Comparison of ENCODE assay signal across 20 cellular contexts in genomic region chr20:16576219-16576618, GRCh38. TPM values are rescaled to one million over a fixed set of nuclear protein-coding genes. Genes with fewer than 3 reads are reported as not detected.
DNase-seq lines count a peak whose midpoint lies in the region; ATAC-seq, FAIRE-seq and TF ChIP-seq lines count a peak whose summit lies in the region.
"Had no signal": no experiment of that assay in that cellular context is flagged by ENCODE, and none has a peak within 500 bp of the region (broad histone marks: within the 10 kb centered on the region; RNA-seq: fewer than 3 reads in every experiment).

No MANE protein-coding gene starts in this region.

- H3K36me3 Mint-ChIP-seq in activated naive CD4-positive, alpha-beta T cell treated with anti-CD3 and anti-CD28 coated beads, Interleukin-2, amount 50 U/mL, for 24 hours, result peaks cover 1% of the 10 kb centered on the region
- H3K36me3 Mint-ChIP-seq in stimulated activated effector memory CD8-positive, alpha-beta T cell treated with anti-CD3 and anti-CD28 coated beads, Interleukin-12 subunit alpha, Interleukin-12 subunit beta, amount 100 ng/mL, for 72 hours, result peaks cover 6% of the 10 kb centered on the region
- H3K36me3 Mint-ChIP-seq: activated CD8-positive, alpha-beta memory T cell treated with anti-CD3 and anti-CD28 coated beads, Interleukin-2, amount 10 ng/mL, durations not matched to agents 7 days and 5 days had no signal

- H3K4me3 ChIP-seq in K562 (peak overlapping the region; percentile 75; the same call in 1 of the 2 replicates), gastrocnemius medialis (no peak overlapping the region)
- H3K4me3 ChIP-seq: cardiac muscle cell had no signal

- DNase-seq in activated naive CD4-positive, alpha-beta T cell treated with Interleukin-2 at 50 U/mL for 16 hours, result no peak
- DNase-seq in HuH-7.5 (ENCODE audit: low spot score) (peak; percentile 74), K562 (ENCODE audit: extremely low read depth in 1 of 4, low spot score in 3 of 4) (peak; percentile 30 to 75 (median 48)), gastrocnemius medialis (no peak), GM10266 (ENCODE audit: extremely low spot score) (no peak), NCI-H146 (lab: John Stamatoyannopoulos, UW) (no peak)
- no peak for DNase-seq in stimulated activated effector memory CD8-positive, alpha-beta T cell treated with anti-CD3 and anti-CD28 coated beads, Interleukin-12 subunit alpha, Interleukin-12 subunit beta, amount 100 ng/mL, for 72 hours (ENCODE audit: low spot score in 2 of 2)
- DNase-seq: activated CD4-positive, alpha-beta T cell treated with anti-CD3 and anti-CD28 coated beads for 4 hours; activated CD8-positive, alpha-beta memory T cell treated with anti-CD3 and anti-CD28 coated beads, Interleukin-2, amount 10 ng/mL, durations not matched to agents 7 days and 5 days; amygdala; dermis blood vessel endothelial cell; GM23248; NCI-H1930 had no signal

- H3K9me1 ChIP-seq in K562 (ENCODE audit: control insufficient read depth, insufficient read depth, low read length), result no peaks in the 10 kb centered on the region

- TF ChIP-seq POLR2A in K562 (conservative IDR thresholded peaks at IDR 0.05) (no peak), gastrocnemius medialis (IDR thresholded peaks at IDR 0.05) (no peak)

- H3K4me1 Mint-ChIP-seq in activated naive CD4-positive, alpha-beta T cell treated with anti-CD3 and anti-CD28 coated beads, Interleukin-2, amount 50 U/mL, for 24 hours, result peaks cover 40% of the 10 kb centered on the region
- peaks cover 16% of the 10 kb centered on the region for H3K4me1 Mint-ChIP-seq in stimulated activated effector memory CD8-positive, alpha-beta T cell treated with anti-CD3 and anti-CD28 coated beads, Interleukin-12 subunit alpha, Interleukin-12 subunit beta, amount 100 ng/mL, for 72 hours

- peak overlapping the region; percentile 64 to 66; a peak in 2 of 4 replicates for H3K9ac ChIP-seq in K562 (ENCODE audit: insufficient read depth in 1 of 2, low read depth in 2 of 2, low read length in 2 of 2)

- peaks cover 1% of the 10 kb centered on the region for H3K27me3 Mint-ChIP-seq in activated naive CD4-positive, alpha-beta T cell treated with anti-CD3 and anti-CD28 coated beads, Interleukin-2, amount 50 U/mL, for 24 hours

- H3K27ac Mint-ChIP-seq in activated naive CD4-positive, alpha-beta T cell treated with anti-CD3 and anti-CD28 coated beads, Interleukin-2, amount 50 U/mL, for 24 hours, result no peak overlapping the region
- H3K27ac Mint-ChIP-seq in stimulated activated effector memory CD8-positive, alpha-beta T cell treated with anti-CD3 and anti-CD28 coated beads, Interleukin-12 subunit alpha, Interleukin-12 subunit beta, amount 100 ng/mL, for 72 hours, result no peak overlapping the region
- H3K27ac Mint-ChIP-seq: activated CD8-positive, alpha-beta memory T cell treated with anti-CD3 and anti-CD28 coated beads, Interleukin-2, amount 10 ng/mL, durations not matched to agents 7 days and 5 days; activated T-helper 2 cell treated with anti-CD3 and anti-CD28 coated beads, Interferon-gamma antibody, Interleukin-2, Interleukin-4, amounts not matched to agents 10 μg/mL and 5 μg/mL and 100 μg/mL, durations not matched to agents 14 hours and 24 hours and 36 hours had no signal

- H3K27me3 ChIP-seq in K562 (ENCODE audit: control insufficient read depth in 2 of 2, insufficient read depth in 2 of 2, low read length in 2 of 2) (no peaks in the 10 kb centered on the region), gastrocnemius medialis (no peaks in the 10 kb centered on the region)
- H3K27me3 ChIP-seq: cardiac muscle cell, right atrium auricular region, suprapubic skin had no signal

- no peaks in the 10 kb centered on the region for H4K20me1 ChIP-seq in K562 (replicated peaks; ENCODE audit: control insufficient read depth, insufficient read depth, low read length)

- H3K36me3 ChIP-seq in K562 (ENCODE audit: control insufficient read depth, insufficient read depth, low read length) (no peaks in the 10 kb centered on the region), gastrocnemius medialis (no peaks in the 10 kb centered on the region)
- H3K36me3 ChIP-seq: cardiac muscle cell, right atrium auricular region, suprapubic skin had no signal

- H3K4me1 ChIP-seq in K562 (replicated peaks in 1 of 2; ENCODE audit: control insufficient read depth in 2 of 2, insufficient read depth in 2 of 2, low read length in 2 of 2), result peaks cover 0 to 16% of the 10 kb centered on the region in 2 experiments; a peak in 3 of 5 replicates
- peaks cover 22 to 27% of the 10 kb centered on the region in 2 donors for H3K4me1 ChIP-seq in gastrocnemius medialis

- H3K27ac ChIP-seq in K562 (ENCODE audit: extremely low read depth, low read depth, low read length), result no peak overlapping the region
- peak overlapping the region in 3 of 4 donors; percentile 86 to 91 (median 90) for H3K27ac ChIP-seq in gastrocnemius medialis
- H3K27ac ChIP-seq: GM23248, suprapubic skin had no signal

- peak; percentile 83 for FAIRE-seq in K562 (lab: Jason Lieb, UNC)
- FAIRE-seq: GM12892, keratinocyte had no signal

- CTCF ChIA-PET in K562 (lab: Yijun Ruan, JAX; ENCODE audit: low intra/inter-chr PET ratio), result no interaction called here

- ATAC-seq in K562 (peak; percentile 75), gastrocnemius medialis (no peak)
- ATAC-seq in stimulated activated effector memory CD8-positive, alpha-beta T cell treated with anti-CD3 and anti-CD28 coated beads, Interleukin-12 subunit alpha, Interleukin-12 subunit beta, amount 100 ng/mL, for 72 hours, result no peak
- ATAC-seq: activated CD8-positive, alpha-beta memory T cell treated with anti-CD3 and anti-CD28 coated beads, Interleukin-2, amount 10 ng/mL, durations not matched to agents 7 days and 5 days had no signal

- H3K79me2 ChIP-seq in K562 (ENCODE audit: control insufficient read depth, insufficient read depth, low read length), result peaks cover 21% of the 10 kb centered on the region

- peak overlapping the region; percentile 81 for H3K4me2 ChIP-seq in K562 (ENCODE audit: insufficient read depth, low read length)

- H3K9me3 ChIP-seq in K562 (replicated peaks; ENCODE audit: control insufficient read depth, insufficient read depth, low read depth, low read length), result no peaks in the 10 kb centered on the region
- H3K9me3 ChIP-seq in gastrocnemius medialis, result no peaks in the 10 kb centered on the region
- H3K9me3 ChIP-seq: right atrium auricular region, suprapubic skin had no signal

- peak overlapping the region; percentile 88 for H2AFZ ChIP-seq in K562 (ENCODE audit: low read depth, low read length)

- TF ChIP-seq RAD21 in K562 (CRISPR knock-in tag; conservative IDR thresholded peaks at IDR 0.05 in 1 of 2, IDR thresholded peaks at IDR 0.05 in 1 of 2), result no peak

- H3K4me3 Mint-ChIP-seq in activated naive CD4-positive, alpha-beta T cell treated with anti-CD3 and anti-CD28 coated beads, Interleukin-2, amount 50 U/mL, for 24 hours, result peak overlapping the region; percentile 95
- no peak overlapping the region for H3K4me3 Mint-ChIP-seq in stimulated activated effector memory CD8-positive, alpha-beta T cell treated with anti-CD3 and anti-CD28 coated beads, Interleukin-12 subunit alpha, Interleukin-12 subunit beta, amount 100 ng/mL, for 72 hours

- no peaks in the 10 kb centered on the region for H3K9me3 Mint-ChIP-seq in activated naive CD4-positive, alpha-beta T cell treated with anti-CD3 and anti-CD28 coated beads, Interleukin-2, amount 50 U/mL, for 24 hours
- no peaks in the 10 kb centered on the region for H3K9me3 Mint-ChIP-seq in stimulated activated effector memory CD8-positive, alpha-beta T cell treated with anti-CD3 and anti-CD28 coated beads, Interleukin-12 subunit alpha, Interleukin-12 subunit beta, amount 100 ng/mL, for 72 hours
- H3K9me3 Mint-ChIP-seq: activated T-helper 2 cell treated with anti-CD3 and anti-CD28 coated beads, Interferon-gamma antibody, Interleukin-2, Interleukin-4, amounts not matched to agents 10 μg/mL and 5 μg/mL and 100 μg/mL, durations not matched to agents 14 hours and 24 hours and 36 hours had no signal

- 5% methylated on average over 6 of the region's 8 CpGs for WGBS in K562 (ENCODE audit: insufficient coverage, low coverage, missing lambda C conversion rate)

- TF ChIP-seq CTCF in K562 (IDR thresholded peaks at IDR 0.05 in 2 of 3, conservative IDR thresholded peaks at IDR 0.05 in 1 of 3; ENCODE audit: insufficient read depth in 2 of 3, low read depth in 1 of 3, low read length in 3 of 3) (no peak), gastrocnemius medialis (IDR thresholded peaks at IDR 0.05 in 4 of 5, conservative IDR thresholded peaks at IDR 0.05 in 1 of 5) (no peak), GM10266 (IDR thresholded peaks at IDR 0.05; ENCODE audit: control insufficient read depth, insufficient read depth, low read depth, missing control alignments) (no peak)

- TF ChIP-seq EP300 in K562 (IDR thresholded peaks at IDR 0.05; ENCODE audit: low read length), result no peak

- in situ Hi-C loops in K562 (cut with MboI) (no loop called here), gastrocnemius medialis (cut with MboI; ENCODE audit: low sequenced_read_pairs in 4 of 4) (loop anchor here in 1 of 4 donors (10.0 kb wide), 1 partner anchor 51 kb away; no protein-coding TSS in a partner anchor)

- POLR2A ChIA-PET in K562 (lab: Yijun Ruan, JAX), result no interaction called here

- intact Hi-C loops in K562 (cut with micrococcal nuclease) (no loop called here), gastrocnemius medialis (cut with DNase I; ENCODE audit: low total_unique reads) (no loop called here)

- BruUV-seq in K562 (replicated peaks; lab: Mats Ljungman, UMichigan), result no TSS peak

RNA-seq across cellular contexts. Expression of gene KIF16B, which starts 3.0 kb away (rescaled TPM):
- total RNA-seq in K562 (2011; cell fraction: chromatin; rRNA removed; ENCODE audit: low replicate concordance), result 10.0 and 28.8 TPM in 2 replicates
- 6.0 and 7.5 TPM in 2 replicates for total RNA-seq in K562 (2011; cell fraction: nucleolus; rRNA removed)
- total RNA-seq in K562 (2011; cell fraction: nucleoplasm; rRNA removed), result 7.9 and 10.0 TPM in 2 replicates
- total RNA-seq in K562 (2014; rRNA removed) (8.0 and 10.6 TPM in 2 replicates), K562 (2014; rRNA removed; fragmentation: Illumina TruSeq; extraction: Trizol) (8.5 and 8.9 TPM in 2 replicates), K562 (2015; rRNA removed; fragmentation: Illumina TruSeq; extraction: Trizol) (9.0 and 9.1 TPM in 2 replicates), K562 (2021) (7.2 and 7.4 TPM in 2 replicates), gastrocnemius medialis (10 to 100 TPM; 13.4 to 23.9 (median 20.0) TPM)
- polyA plus RNA-seq in K562 (2011; rRNA removed) (6.0 and 8.7 TPM in 2 replicates), K562 (2014; fragmentation: Illumina TruSeq; extraction: Trizol) (7.2 and 8.9 TPM in 2 replicates), K562 (2014; fragmentation: Nextera tagmentation; extraction: Ambion mirVana) (1 to 10 TPM in 1 of 2 experiments, under 1 TPM in 1; 1.00 to 1.1 TPM), K562 (2014; rRNA removed) (5.7 and 6.8 TPM in 2 replicates)
- 3.4 and 3.9 TPM in 2 replicates for polyA plus RNA-seq in K562 (2011; cell fraction: cytosol; rRNA removed)
- 5.5 and 6.2 TPM in 2 replicates for polyA plus RNA-seq in K562 (2011; cell fraction: nucleus; rRNA removed)
- 5.0 and 5.1 TPM in 2 replicates for polyA plus RNA-seq in K562 (2012)
- polyA minus RNA-seq in K562 (2011; rRNA and poly(A)+ RNA removed), result 15.8 and 16.1 TPM in 2 replicates
- polyA minus RNA-seq in K562 (2011; cell fraction: cytosol; rRNA and poly(A)+ RNA removed), result 6.1 and 6.5 TPM in 2 replicates
- polyA minus RNA-seq in K562 (2011; cell fraction: nucleus; rRNA and poly(A)+ RNA removed), result 9.4 and 16.0 TPM in 2 replicates

Comparison
In these comparisons a context has a peak if more than half of its experiments do, and no peak if none do; other contexts are left out.
1. DNase-seq: peak in HuH-7.5 (single experiment) and K562 (4 of 4); none in activated naive CD4-positive, alpha-beta T cell treated with Interleukin-2 at 50 U/mL for 16 hours (single experiment), gastrocnemius medialis (0 of 2), stimulated activated effector memory CD8-positive, alpha-beta T cell treated with anti-CD3 and anti-CD28 coated beads, Interleukin-12 subunit alpha, Interleukin-12 subunit beta, amount 100 ng/mL, for 72 hours (0 of 2), GM10266 (single experiment) and NCI-H146 (single experiment).